Comparison of ENCODE assay signal across 15 cellular contexts in genomic region chr13:22154041-22154440, GRCh38.
DNase-seq lines count a peak whose midpoint lies in the region; ATAC-seq and TF ChIP-seq lines count a peak whose summit lies in the region.
"Had no signal": no experiment of that assay in that cellular context is flagged by ENCODE, and none has a peak within 500 bp of the region (broad histone marks: within the 10 kb centered on the region; RNA-seq: fewer than 3 reads in every experiment).

No MANE protein-coding gene starts in this region.

- H2AFZ ChIP-seq in H9 (ENCODE audit: low read length): no peak overlapping the region
- H2AFZ ChIP-seq: GM23248 had no signal

- H3K9me3 ChIP-seq in H9 (ENCODE audit: control insufficient read depth, low read depth, low read length): no peaks in the 10 kb centered on the region
- H3K9me3 ChIP-seq in endodermal cell (ENCODE audit: control insufficient read depth, low read length): no peaks in the 10 kb centered on the region
- H3K9me3 ChIP-seq: Caco-2, HAP-1 had no signal

- no peak overlapping the region for H4K91ac ChIP-seq in H9 (ENCODE audit: insufficient read length, low read depth, low read length)

- H3K18ac ChIP-seq in H9 (ENCODE audit: insufficient read length, low read depth, low read length): no peak overlapping the region

- no peak overlapping the region for H3K4me2 ChIP-seq in H9 (ENCODE audit: insufficient read depth, insufficient read length, low read length)

- H3K4me1 ChIP-seq in H9 (ENCODE audit: insufficient read depth, low read length) (no peaks in the 10 kb centered on the region), endodermal cell (ENCODE audit: control insufficient read depth, insufficient read depth, low read length) (no peaks in the 10 kb centered on the region)
- H3K4me1 ChIP-seq: Caco-2, HAP-1 had no signal

- H2BK20ac ChIP-seq in H9 (ENCODE audit: low read depth, low read length, poor library complexity, severe bottlenecking): no peak overlapping the region

- no peak overlapping the region for H2BK12ac ChIP-seq in H9 (ENCODE audit: insufficient read length, low read depth, low read length)

- no peaks in the 10 kb centered on the region for H4K20me1 ChIP-seq in H9 (ENCODE audit: control insufficient read depth, insufficient read depth, insufficient read length)

- H3K9ac ChIP-seq in H9 (ENCODE audit: extremely low read depth, insufficient read length, low read length): no peak overlapping the region
- H3K9ac ChIP-seq in endodermal cell (ENCODE audit: extremely low read depth, low read length, poor library complexity, severe bottlenecking): no peak overlapping the region
- H3K9ac ChIP-seq: GM23248 had no signal

- no peaks in the 10 kb centered on the region for H3K9me3 Mint-ChIP-seq in H9
- H3K9me3 Mint-ChIP-seq in endodermal cell: no peaks in the 10 kb centered on the region
- no peaks in the 10 kb centered on the region for H3K9me3 Mint-ChIP-seq in progenitor cell of endocrine pancreas (ENCODE audit: low read depth)
- H3K9me3 Mint-ChIP-seq: CD8-positive, alpha-beta T cell had no signal

- peak overlapping the region; percentile 3 for H3K4me3 ChIP-seq in endodermal cell (ENCODE audit: low read length)
- H3K4me3 ChIP-seq: GM23248, HAP-1 had no signal

- H2AK5ac ChIP-seq in H9 (ENCODE audit: insufficient read length, low read length): no peak overlapping the region

- H3K27me3 ChIP-seq in H9 (ENCODE audit: insufficient read depth, low read length) (no peaks in the 10 kb centered on the region), endodermal cell (ENCODE audit: control insufficient read depth, insufficient read depth, low read length, poor library complexity, severe bottlenecking) (no peaks in the 10 kb centered on the region)

- no peaks in the 10 kb centered on the region for H3K79me2 ChIP-seq in H9 (ENCODE audit: insufficient read depth, low read length)

- H2BK15ac ChIP-seq in H9 (ENCODE audit: low read depth, low read length): no peak overlapping the region

- H3K23me2 ChIP-seq in H9 (ENCODE audit: insufficient read length, low read depth, low read length, poor library complexity, severe bottlenecking): no peaks in the 10 kb centered on the region

- H2BK120ac ChIP-seq in H9 (ENCODE audit: low read depth, low read length, poor library complexity, severe bottlenecking): no peak overlapping the region

- H4K5ac ChIP-seq in H9 (ENCODE audit: insufficient read length, low read depth, low read length): no peak overlapping the region

- no peak overlapping the region for H3K23ac ChIP-seq in H9 (ENCODE audit: insufficient read length, low read depth, low read length)

- H3K79me1 ChIP-seq in H9 (ENCODE audit: insufficient read depth, low read depth, low read length, poor library complexity, severe bottlenecking): no peaks in the 10 kb centered on the region

- H3K36me3 Mint-ChIP-seq in H9 (ENCODE audit: insufficient read depth in 1 of 3, low read depth in 3 of 3): no peaks in the 10 kb centered on the region
- no peaks in the 10 kb centered on the region for H3K36me3 Mint-ChIP-seq in endodermal cell (ENCODE audit: low read depth)
- no peaks in the 10 kb centered on the region for H3K36me3 Mint-ChIP-seq in progenitor cell of endocrine pancreas (ENCODE audit: insufficient read depth)
- H3K36me3 Mint-ChIP-seq: CD4-positive, CD25-positive, alpha-beta regulatory T cell; CD8-positive, alpha-beta T cell had no signal

- H3K4me1 Mint-ChIP-seq in H9 (no peaks in the 10 kb centered on the region), endodermal cell (peaks cover 9% of the 10 kb centered on the region), progenitor cell of endocrine pancreas (ENCODE audit: low read depth) (peaks cover 1% of the 10 kb centered on the region)

- ATAC-seq in HG03457 (IDR thresholded peaks at IDR 0.05; ENCODE audit: unreplicated experiment): no peak
- ATAC-seq: CD8-positive, alpha-beta T cell had no signal

- no peak overlapping the region for H3K27ac ChIP-seq in H9 (ENCODE audit: insufficient read length, low read depth, low read length)
- H3K27ac ChIP-seq in endodermal cell (ENCODE audit: low read depth, low read length): no peak overlapping the region
- H3K27ac ChIP-seq: GM23248 had no signal

- no CpG with 5 or more reads among the region's 3 CpGs for WGBS in H9 (ENCODE audit: extremely low coverage, insufficient read length, low lambda C conversion rate)
- 78% methylated on average over 1 of the region's 3 CpGs; no CpG with 5 or more reads in 1 of the 2 experiments for WGBS in endodermal cell (ENCODE audit: insufficient coverage in 1 of 2, insufficient read length in 1 of 2), 2 experiments

- H3K14ac ChIP-seq in H9 (ENCODE audit: insufficient read depth, low read length): no peak overlapping the region

- H3T11ph ChIP-seq in H9 (ENCODE audit: low read length): no peak overlapping the region

- H3K4me3 Mint-ChIP-seq in H9 (no peak overlapping the region), endodermal cell (no peak overlapping the region), progenitor cell of endocrine pancreas (ENCODE audit: low read depth) (no peak overlapping the region)
- H3K4me3 Mint-ChIP-seq: CD4-positive, CD25-positive, alpha-beta regulatory T cell; CD8-positive, alpha-beta T cell; HFFc6 had no signal

- no peak overlapping the region for H3K4ac ChIP-seq in H9 (ENCODE audit: low read depth, low read length)

- H3K36me3 ChIP-seq in endodermal cell (ENCODE audit: control insufficient read depth, insufficient read depth, low read length): no peaks in the 10 kb centered on the region
- H3K36me3 ChIP-seq: HAP-1 had no signal

- TF ChIP-seq CTCF in H9 (conservative IDR thresholded peaks at IDR 0.05): peak; percentile 27; the same call in 1 of the 3 replicates
- TF ChIP-seq CTCF in endodermal cell (conservative IDR thresholded peaks at IDR 0.05): peak; percentile 54
- peak; percentile 31 for TF ChIP-seq CTCF in progenitor cell of endocrine pancreas (IDR thresholded peaks at IDR 0.05; ENCODE audit: unreplicated experiment)

- no peak overlapping the region for H3K56ac ChIP-seq in H9 (ENCODE audit: insufficient read length, low read depth, low read length)

- H3K27me3 Mint-ChIP-seq in H9 (ENCODE audit: low read depth) (no peaks in the 10 kb centered on the region; the same call in 1 of the 2 replicates), endodermal cell (ENCODE audit: insufficient read depth) (no peaks in the 10 kb centered on the region), progenitor cell of endocrine pancreas (no peaks in the 10 kb centered on the region)

- H4K8ac ChIP-seq in H9 (replicated peaks; ENCODE audit: insufficient read length, low read depth, low read length): no peak overlapping the region

- no peak overlapping the region for H3K27ac Mint-ChIP-seq in H9
- no peak overlapping the region for H3K27ac Mint-ChIP-seq in endodermal cell
- H3K27ac Mint-ChIP-seq in progenitor cell of endocrine pancreas: no peak overlapping the region
- H3K27ac Mint-ChIP-seq: CD4-positive, CD25-positive, alpha-beta regulatory T cell; CD8-positive, alpha-beta T cell; HFFc6 had no signal

- no peak overlapping the region for H2BK5ac ChIP-seq in H9 (ENCODE audit: insufficient read length, low read length)

- DNase-seq in H9 (no peak), endodermal cell (no peak), progenitor cell of endocrine pancreas (ENCODE audit: low spot score, unreplicated experiment) (no peak), hippocampal formation (lab: John Stamatoyannopoulos, UW) (no peak), NCI-H446 (lab: John Stamatoyannopoulos, UW) (no peak)
- DNase-seq: C1 segment of cervical spinal cord; Caco-2; CD4-positive, CD25-positive, alpha-beta regulatory T cell; CD8-positive, alpha-beta T cell; DMS153; DND-41; GM23248; HFFc6 had no signal
